8 cellular contexts compared by ENCODE assay signal in the genomic region with DNA sequence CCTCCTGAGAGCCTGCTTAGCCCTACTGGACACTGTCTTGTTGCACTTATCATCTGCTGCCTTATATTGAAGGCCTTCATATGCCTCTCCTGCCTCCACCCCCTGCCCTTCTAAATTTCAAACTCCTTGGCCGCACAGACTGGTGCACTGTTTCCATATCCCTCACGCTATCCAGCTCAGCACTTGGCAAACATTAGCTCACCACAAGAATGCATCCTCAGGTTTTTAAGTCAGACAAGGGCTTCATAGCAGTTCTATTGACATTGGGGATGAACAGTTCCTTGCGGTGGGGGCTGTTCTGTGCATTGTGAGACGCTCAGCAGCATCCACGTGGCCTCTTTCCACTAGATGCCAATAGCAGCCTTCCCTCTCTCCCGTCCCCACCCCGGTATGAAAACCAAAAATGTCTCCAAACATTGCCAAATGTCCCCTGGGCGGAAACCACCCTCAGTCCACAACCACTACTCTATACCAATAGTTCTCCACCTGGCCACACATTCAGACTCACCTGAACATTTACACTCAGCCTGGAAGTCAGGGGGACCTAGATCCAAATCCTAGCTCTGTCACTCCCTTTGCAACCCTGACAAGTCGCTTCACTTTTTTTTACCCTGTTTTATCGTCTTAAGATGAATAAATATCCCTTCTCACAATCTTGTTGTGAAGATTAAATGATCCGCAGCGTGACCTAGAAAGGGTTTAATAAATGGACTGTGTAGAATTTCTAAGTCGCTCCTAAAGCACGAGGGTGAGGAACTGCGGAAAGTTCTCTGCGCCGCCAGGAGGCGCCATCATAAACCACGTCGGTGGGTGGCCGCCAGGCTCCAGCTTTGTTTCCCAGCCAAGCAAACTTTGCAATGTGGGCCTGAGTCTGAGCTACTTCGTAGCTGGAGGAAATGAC. TPM values are rescaled to one million over a fixed set of nuclear protein-coding genes. Genes with fewer than 3 reads are reported as not detected.
DNase-seq lines count a peak whose midpoint lies in the region; ATAC-seq and TF ChIP-seq lines count a peak whose summit lies in the region.

No MANE protein-coding gene starts in this region.

- intact Hi-C loops in dorsolateral prefrontal cortex (cut with DNase I): no loop called here
- intact Hi-C loops in thyroid gland (cut with DNase I): no loop called here

- 30 to 32% methylated on average over 22 of the region's 22 CpGs for WGBS in thyroid gland, 2 donors

- TF ChIP-seq POLR2A in thyroid gland (IDR thresholded peaks at IDR 0.05): no peak

- H3K27ac Mint-ChIP-seq in memory B cell: no peak overlapping the region

- H3K9me3 Mint-ChIP-seq in memory B cell: no peaks in the 10 kb centered on the region

- no peak overlapping the region for H3K27ac ChIP-seq in dorsolateral prefrontal cortex
- H3K27ac ChIP-seq in thyroid gland: no peak overlapping the region

- DNase-seq in ELF-1 (ENCODE audit: low read depth, low spot score): peak; percentile 50
- no peak for DNase-seq in LNCaP clone FGC (ENCODE audit: low read depth)
- DNase-seq in activated CD4-positive, alpha-beta T cell treated with anti-CD3 and anti-CD28 coated beads for 1 hour: peak; percentile 13
- DNase-seq in dorsolateral prefrontal cortex: peak in 1 of 10 donors; percentile 12
- DNase-seq in memory B cell (ENCODE audit: low spot score in 2 of 2): peak; percentile 40 to 42
- DNase-seq in thyroid gland: peak; percentile 68 to 71
- no peak for DNase-seq in amniotic stem cell (lab: John Stamatoyannopoulos, UW)
- DNase-seq in omental fat pad (ENCODE audit: low spot score): no peak

- peak; percentile 49 for TF ChIP-seq CTCF in LNCaP clone FGC (IDR thresholded peaks at IDR 0.05; ENCODE audit: control insufficient read depth, extremely low read depth, insufficient read depth)
- TF ChIP-seq CTCF in dorsolateral prefrontal cortex (IDR thresholded peaks at IDR 0.05 in 54 of 56, conservative IDR thresholded peaks at IDR 0.05 in 2 of 56; ENCODE audit: low read depth in 1 of 56, partially characterized antibody in 56 of 56): peak in 55 of 56 donors; percentile 25 to 68 (median 52)
- TF ChIP-seq CTCF in thyroid gland (IDR thresholded peaks at IDR 0.05): peak in 5 of 6 experiments; percentile 38 to 77 (median 72)
- TF ChIP-seq CTCF in omental fat pad (IDR thresholded peaks at IDR 0.05): no peak

- no peaks in the 10 kb centered on the region for H3K9me3 ChIP-seq in thyroid gland

- H3K4me3 Mint-ChIP-seq in memory B cell: no peak overlapping the region

- no peaks in the 10 kb centered on the region for H3K36me3 Mint-ChIP-seq in memory B cell

- H3K27me3 Mint-ChIP-seq in memory B cell: peaks cover 17% of the 10 kb centered on the region

- H3K4me3 ChIP-seq in LNCaP clone FGC (ENCODE audit: low read depth, low read length) (no peak overlapping the region), dorsolateral prefrontal cortex (no peak overlapping the region), thyroid gland (replicated peaks in 1 of 3) (no peak overlapping the region)

- H3K27me3 ChIP-seq in dorsolateral prefrontal cortex (peaks cover 0 to 75% (median 29%) of the 10 kb centered on the region in 45 donors), thyroid gland (no peaks in the 10 kb centered on the region)

- no peaks in the 10 kb centered on the region for H3K36me3 ChIP-seq in thyroid gland

- ATAC-seq in memory B cell (ENCODE audit: low read depth) (peak; percentile 55), omental fat pad (ENCODE audit: low FRiP score) (no peak)

- H3K4me1 ChIP-seq in thyroid gland: peaks cover 1% of the 10 kb centered on the region in 2 donors

- peaks cover 10% of the 10 kb centered on the region for H3K4me1 Mint-ChIP-seq in memory B cell

RNA-seq across cellular contexts. Expression of gene CEACAM3, which starts 3.6 kb away (rescaled TPM):
- 1 to 10 TPM in 3 of 120 experiments, under 1 TPM in 19, not detected in 98; 0.30 to 2.1 (median 0.73) TPM for total RNA-seq in dorsolateral prefrontal cortex
- not detected for total RNA-seq in thyroid gland
- 10 to 100 TPM in 1 of 4 donors, not detected in 3; 20.3 TPM for total RNA-seq in omental fat pad

RNA-seq across cellular contexts. Expression of gene CEACAM6, which starts 37.4 kb away (rescaled TPM):
- total RNA-seq in dorsolateral prefrontal cortex (under 1 TPM in 1 of 120 experiments, not detected in 119; 0.20 TPM), thyroid gland (under 1 TPM in 2 of 4 donors, not detected in 2; 0.11 to 0.13 TPM), omental fat pad (under 1 TPM in 1 of 4 donors, not detected in 3; 0.19 TPM)

RNA-seq across cellular contexts. Expression of gene LYPD4, which starts 51.7 kb away (rescaled TPM):
- total RNA-seq in dorsolateral prefrontal cortex (not detected), thyroid gland (not detected), omental fat pad (not detected)

RNA-seq across cellular contexts. Expression of gene DMRTC2, which starts 52.1 kb away (rescaled TPM):
- not detected for total RNA-seq in dorsolateral prefrontal cortex
- under 1 TPM in 1 of 4 donors, not detected in 3; 0.13 TPM for total RNA-seq in thyroid gland
- not detected for total RNA-seq in omental fat pad

Comparison
In these comparisons a context has a peak if more than half of its experiments do, and no peak if none do; other contexts are left out.
1. DNase-seq: peak in ELF-1 (single experiment), activated CD4-positive, alpha-beta T cell treated with anti-CD3 and anti-CD28 coated beads for 1 hour (single experiment), memory B cell (2 of 2) and thyroid gland (2 of 2); none in LNCaP clone FGC (single experiment), amniotic stem cell (single experiment) and omental fat pad (single experiment).
2. CTCF ChIP-seq: peak in LNCaP clone FGC (single experiment), dorsolateral prefrontal cortex (55 of 56) and thyroid gland (5 of 6); none in omental fat pad (0 of 3).